In the genomic region with DNA sequence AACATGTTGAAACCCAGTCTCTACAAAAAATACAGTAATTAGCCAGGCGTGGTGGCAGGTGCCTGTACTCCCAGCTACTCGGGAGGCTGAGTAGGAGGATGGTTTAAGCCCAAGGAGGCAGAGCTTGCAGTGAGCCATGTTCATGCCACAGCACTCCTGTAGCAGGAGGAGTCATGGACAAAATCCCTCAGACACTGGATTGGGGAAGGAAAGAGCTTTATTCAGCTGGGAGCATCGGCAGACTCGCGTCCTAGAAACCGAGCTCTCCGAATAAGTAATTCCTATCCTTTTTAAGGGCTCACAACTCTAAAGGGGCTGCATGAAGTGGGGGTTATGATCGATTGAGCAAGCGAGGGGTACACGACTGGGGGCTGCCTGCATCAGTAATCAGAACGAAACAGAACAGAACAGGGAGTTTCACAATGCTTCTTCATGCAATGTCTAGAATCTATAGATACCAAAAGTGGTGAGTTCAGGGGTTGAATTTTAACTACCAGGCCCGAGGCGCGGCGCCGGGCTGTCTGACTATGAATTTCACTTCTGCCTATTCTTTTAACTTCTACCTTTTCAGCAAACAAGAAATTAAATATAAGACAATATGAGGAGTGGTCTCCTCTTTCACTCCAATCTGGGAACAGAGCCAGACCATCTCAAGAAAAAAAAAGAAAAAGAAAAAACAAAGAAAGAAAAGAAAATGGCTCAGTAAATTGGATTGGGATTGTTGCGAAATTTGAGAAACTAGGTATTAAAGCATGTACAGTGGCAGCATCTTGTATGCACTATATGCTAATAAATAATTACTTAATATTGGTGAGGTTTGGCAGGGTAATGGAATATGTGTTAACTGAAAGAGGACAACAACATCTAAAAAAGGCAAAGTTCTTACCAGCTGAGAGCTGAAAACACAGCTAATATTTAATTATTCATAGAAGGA, we compare ENCODE assay signal across 1 cellular context.
TF ChIP-seq lines count a peak whose summit lies in the region.

No MANE protein-coding gene starts in this region.

TF ChIP-seq in GM12878, 131 proteins besides CTCF, POLR2A, EP300 and RAD21 (continued from another document):
- TF ChIP-seq ZNF687 (IDR thresholded peaks at IDR 0.05) (0 out of 2 replicates have a peak, but pooled peaks have one; percentile 9), GATAD2B (conservative IDR thresholded peaks at IDR 0.05; ENCODE audit: low read depth) (0 out of 2 replicates have a peak, but pooled peaks have one; percentile 42), PAX5 (IDR thresholded peaks at IDR 0.05; ENCODE audit: borderline replicate concordance, low read depth, low read length) (no peak), MTA2 (IDR thresholded peaks at IDR 0.05; ENCODE audit: low read depth) (no peak), MXI1 (IDR thresholded peaks at IDR 0.05; ENCODE audit: low read depth, low read length) (no peak), SMC3 (IDR thresholded peaks at IDR 0.05; ENCODE audit: borderline replicate concordance, low read length) (no peak), NR2F1 (conservative IDR thresholded peaks at IDR 0.05) (no peak), NFXL1 (IDR thresholded peaks at IDR 0.05; ENCODE audit: borderline replicate concordance) (no peak), CEBPB (IDR thresholded peaks at IDR 0.05; ENCODE audit: borderline replicate concordance in 1 of 2, low read depth in 2 of 2, low read length in 2 of 2) (no peak), NR2C1 (IDR thresholded peaks at IDR 0.05) (no peak), TBL1XR1 (IDR thresholded peaks at IDR 0.05; ENCODE audit: low read depth, low read length) (no peak), TCF7 (IDR thresholded peaks at IDR 0.05; ENCODE audit: borderline replicate concordance) (no peak), YY1 (IDR thresholded peaks at IDR 0.05; ENCODE audit: low read depth, low read length) (no peak), KAT2A (conservative IDR thresholded peaks at IDR 0.05; ENCODE audit: control insufficient read depth, low read depth, low read length) (no peak), KDM1A (IDR thresholded peaks at IDR 0.05; ENCODE audit: borderline replicate concordance) (no peak), TCF12 (IDR thresholded peaks at IDR 0.05; ENCODE audit: low read depth, low read length) (no peak), NBN (IDR thresholded peaks at IDR 0.05) (0 out of 2 replicates have a peak, but pooled peaks have one; percentile 35), ZBTB11 (CRISPR knock-in tag; IDR thresholded peaks at IDR 0.05) (no peak), JUNB (IDR thresholded peaks at IDR 0.05) (no peak), ZBED1 (IDR thresholded peaks at IDR 0.05; ENCODE audit: borderline replicate concordance) (no peak), CBX5 (IDR thresholded peaks at IDR 0.05; ENCODE audit: low read depth) (no peak), RELA (IDR thresholded peaks at IDR 0.05; ENCODE audit: borderline replicate concordance, partially characterized antibody) (no peak), CBFB (IDR thresholded peaks at IDR 0.05; ENCODE audit: low read depth) (no peak), PAX8 (IDR thresholded peaks at IDR 0.05) (no peak), LARP7 (IDR thresholded peaks at IDR 0.05) (peak; percentile 60; the same call in 1 of the 2 replicates), CHD2 (IDR thresholded peaks at IDR 0.05; ENCODE audit: borderline replicate concordance, low read depth, low read length) (no peak), ZZZ3 (IDR thresholded peaks at IDR 0.05; ENCODE audit: control insufficient read depth, insufficient read length, low read depth) (no peak), TARDBP (IDR thresholded peaks at IDR 0.05; ENCODE audit: borderline replicate concordance) (no peak), IKZF1 (conservative IDR thresholded peaks at IDR 0.05) (peak; percentile 67), ZNF274 (IDR thresholded peaks at IDR 0.05; ENCODE audit: insufficient read depth, insufficient read length) (no peak), PRDM15 (CRISPR knock-in tag; IDR thresholded peaks at IDR 0.05) (no peak), BMI1 (IDR thresholded peaks at IDR 0.05; ENCODE audit: borderline replicate concordance) (no peak), EGR1 (IDR thresholded peaks at IDR 0.05; ENCODE audit: borderline replicate concordance in 1 of 2, low read depth in 2 of 2, low read length in 2 of 2) (no peak), NFYA (IDR thresholded peaks at IDR 0.05; ENCODE audit: borderline replicate concordance, low read depth, low read length) (no peak), MYC (IDR thresholded peaks at IDR 0.05; ENCODE audit: insufficient read depth, insufficient read length, insufficient replicate concordance, low read length, severe bottlenecking) (no peak)
- TF ChIP-seq, protein P1, sequence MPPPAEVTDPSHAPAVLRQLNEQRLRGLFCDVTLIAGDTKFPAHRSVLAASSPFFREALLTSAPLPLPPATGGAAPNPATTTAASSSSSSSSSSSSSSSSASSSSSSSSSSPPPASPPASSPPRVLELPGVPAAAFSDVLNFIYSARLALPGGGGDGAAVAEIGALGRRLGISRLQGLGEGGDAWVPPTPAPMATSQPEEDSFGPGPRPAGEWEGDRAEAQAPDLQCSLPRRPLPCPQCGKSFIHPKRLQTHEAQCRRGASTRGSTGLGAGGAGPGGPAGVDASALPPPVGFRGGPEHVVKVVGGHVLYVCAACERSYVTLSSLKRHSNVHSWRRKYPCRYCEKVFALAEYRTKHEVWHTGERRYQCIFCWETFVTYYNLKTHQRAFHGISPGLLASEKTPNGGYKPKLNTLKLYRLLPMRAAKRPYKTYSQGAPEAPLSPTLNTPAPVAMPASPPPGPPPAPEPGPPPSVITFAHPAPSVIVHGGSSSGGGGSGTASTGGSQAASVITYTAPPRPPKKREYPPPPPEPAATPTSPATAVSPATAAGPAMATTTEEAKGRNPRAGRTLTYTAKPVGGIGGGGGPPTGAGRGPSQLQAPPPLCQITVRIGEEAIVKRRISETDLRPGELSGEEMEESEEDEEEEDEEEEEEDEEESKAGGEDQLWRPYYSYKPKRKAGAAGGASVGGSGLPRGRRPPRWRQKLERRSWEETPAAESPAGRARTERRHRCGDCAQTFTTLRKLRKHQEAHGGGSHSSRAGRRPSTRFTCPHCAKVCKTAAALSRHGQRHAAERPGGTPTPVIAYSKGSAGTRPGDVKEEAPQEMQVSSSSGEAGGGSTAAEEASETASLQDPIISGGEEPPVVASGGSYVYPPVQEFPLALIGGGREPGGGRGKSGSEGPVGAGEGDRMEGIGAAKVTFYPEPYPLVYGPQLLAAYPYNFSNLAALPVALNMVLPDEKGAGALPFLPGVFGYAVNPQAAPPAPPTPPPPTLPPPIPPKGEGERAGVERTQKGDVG (CRISPR knock-in tag; IDR thresholded peaks at IDR 0.05): no peak
- TF ChIP-seq, protein P2, sequence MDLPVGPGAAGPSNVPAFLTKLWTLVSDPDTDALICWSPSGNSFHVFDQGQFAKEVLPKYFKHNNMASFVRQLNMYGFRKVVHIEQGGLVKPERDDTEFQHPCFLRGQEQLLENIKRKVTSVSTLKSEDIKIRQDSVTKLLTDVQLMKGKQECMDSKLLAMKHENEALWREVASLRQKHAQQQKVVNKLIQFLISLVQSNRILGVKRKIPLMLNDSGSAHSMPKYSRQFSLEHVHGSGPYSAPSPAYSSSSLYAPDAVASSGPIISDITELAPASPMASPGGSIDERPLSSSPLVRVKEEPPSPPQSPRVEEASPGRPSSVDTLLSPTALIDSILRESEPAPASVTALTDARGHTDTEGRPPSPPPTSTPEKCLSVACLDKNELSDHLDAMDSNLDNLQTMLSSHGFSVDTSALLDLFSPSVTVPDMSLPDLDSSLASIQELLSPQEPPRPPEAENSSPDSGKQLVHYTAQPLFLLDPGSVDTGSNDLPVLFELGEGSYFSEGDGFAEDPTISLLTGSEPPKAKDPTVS (IDR thresholded peaks at IDR 0.05; ENCODE audit: low read depth, low read length): no peak
- TF ChIP-seq, protein P3, sequence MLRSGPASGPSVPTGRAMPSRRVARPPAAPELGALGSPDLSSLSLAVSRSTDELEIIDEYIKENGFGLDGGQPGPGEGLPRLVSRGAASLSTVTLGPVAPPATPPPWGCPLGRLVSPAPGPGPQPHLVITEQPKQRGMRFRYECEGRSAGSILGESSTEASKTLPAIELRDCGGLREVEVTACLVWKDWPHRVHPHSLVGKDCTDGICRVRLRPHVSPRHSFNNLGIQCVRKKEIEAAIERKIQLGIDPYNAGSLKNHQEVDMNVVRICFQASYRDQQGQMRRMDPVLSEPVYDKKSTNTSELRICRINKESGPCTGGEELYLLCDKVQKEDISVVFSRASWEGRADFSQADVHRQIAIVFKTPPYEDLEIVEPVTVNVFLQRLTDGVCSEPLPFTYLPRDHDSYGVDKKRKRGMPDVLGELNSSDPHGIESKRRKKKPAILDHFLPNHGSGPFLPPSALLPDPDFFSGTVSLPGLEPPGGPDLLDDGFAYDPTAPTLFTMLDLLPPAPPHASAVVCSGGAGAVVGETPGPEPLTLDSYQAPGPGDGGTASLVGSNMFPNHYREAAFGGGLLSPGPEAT (IDR thresholded peaks at IDR 0.05; ENCODE audit: low read depth): peak; percentile 30; the same call in 1 of the 2 replicates
- TF ChIP-seq, protein P4, sequence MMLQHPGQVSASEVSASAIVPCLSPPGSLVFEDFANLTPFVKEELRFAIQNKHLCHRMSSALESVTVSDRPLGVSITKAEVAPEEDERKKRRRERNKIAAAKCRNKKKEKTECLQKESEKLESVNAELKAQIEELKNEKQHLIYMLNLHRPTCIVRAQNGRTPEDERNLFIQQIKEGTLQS (IDR thresholded peaks at IDR 0.05; ENCODE audit: borderline replicate concordance, extremely low read depth, low read depth, low read length): no peak
TF ChIP-seq in GM12878: peak in this region for 11.
